Comparison of ENCODE assay signal across 30 cellular contexts in genomic region chr12:42997032-42997431, GRCh38.
"Had no signal": no experiment of that assay in that cellular context is flagged by ENCODE, and none has a peak within 500 bp of the region (broad histone marks: within the 10 kb centered on the region; RNA-seq: fewer than 3 reads in every experiment).

No MANE protein-coding gene starts in this region.

- H3K4me2 ChIP-seq: PC-9 had no signal

- H2AFZ ChIP-seq: PC-9 had no signal

- H3K4me3 ChIP-seq: cardiac muscle cell, K562, PC-9 had no signal

- H3K36me3 Mint-ChIP-seq: activated CD8-positive, alpha-beta memory T cell treated with anti-CD3 and anti-CD28 coated beads, Interleukin-2, amount 10 ng/mL, durations not matched to agents 7 days and 5 days; activated naive CD4-positive, alpha-beta T cell treated with anti-CD3 and anti-CD28 coated beads, Interleukin-2, amount 10 ng/mL, durations not matched to agents 7 days and 5 days; activated naive CD8-positive, alpha-beta T cell; T-cell had no signal

- ATAC-seq: activated CD8-positive, alpha-beta memory T cell treated with anti-CD3 and anti-CD28 coated beads, Interleukin-2, amount 10 ng/mL, durations not matched to agents 7 days and 5 days; activated naive CD8-positive, alpha-beta T cell treated with anti-CD3 and anti-CD28 coated beads, Interleukin-2, amount 50 U/mL, for 24 hours; K562; Right ventricle myocardium inferior; SK-N-SH treated with all-trans-retinoic acid at 6 μM for 48 hours; T-cell had no signal

- H3K27me3 ChIP-seq: cardiac muscle cell had no signal

- H3K27ac Mint-ChIP-seq: activated CD4-positive, alpha-beta memory T cell treated with anti-CD3 and anti-CD28 coated beads, Interleukin-2, amount 10 ng/mL, durations not matched to agents 7 days and 5 days; activated CD8-positive, alpha-beta memory T cell treated with anti-CD3 and anti-CD28 coated beads, Interleukin-2, amount 10 ng/mL, durations not matched to agents 7 days and 5 days; activated naive CD4-positive, alpha-beta T cell treated with anti-CD3 and anti-CD28 coated beads, Interleukin-2, amount 10 ng/mL, durations not matched to agents 7 days and 5 days; activated naive CD8-positive, alpha-beta T cell; activated naive CD8-positive, alpha-beta T cell treated with anti-CD3 and anti-CD28 coated beads, Interleukin-2, amount 50 U/mL, for 24 hours; T-cell had no signal

- H3K27ac ChIP-seq: cardiac muscle cell, PC-9, RWPE1, WERI-Rb-1 had no signal

- H3K27me3 Mint-ChIP-seq: activated CD4-positive, alpha-beta memory T cell treated with anti-CD3 and anti-CD28 coated beads, Interleukin-2, amount 10 ng/mL, durations not matched to agents 7 days and 5 days; activated CD8-positive, alpha-beta memory T cell treated with anti-CD3 and anti-CD28 coated beads, Interleukin-2, amount 10 ng/mL, durations not matched to agents 7 days and 5 days; activated naive CD4-positive, alpha-beta T cell treated with anti-CD3 and anti-CD28 coated beads, Interleukin-2, amount 10 ng/mL, durations not matched to agents 7 days and 5 days; activated naive CD8-positive, alpha-beta T cell; activated naive CD8-positive, alpha-beta T cell treated with anti-CD3 and anti-CD28 coated beads, Interleukin-2, amount 50 U/mL, for 24 hours; central memory CD8-positive, alpha-beta T cell; T-cell had no signal

- H3K4me3 Mint-ChIP-seq: activated CD4-positive, alpha-beta memory T cell treated with anti-CD3 and anti-CD28 coated beads, Interleukin-2, amount 10 ng/mL, durations not matched to agents 7 days and 5 days; activated CD8-positive, alpha-beta memory T cell treated with anti-CD3 and anti-CD28 coated beads, Interleukin-2, amount 10 ng/mL, durations not matched to agents 7 days and 5 days; activated naive CD4-positive, alpha-beta T cell treated with anti-CD3 and anti-CD28 coated beads, Interleukin-2, amount 10 ng/mL, durations not matched to agents 7 days and 5 days; activated naive CD8-positive, alpha-beta T cell; activated naive CD8-positive, alpha-beta T cell treated with anti-CD3 and anti-CD28 coated beads, Interleukin-2, amount 50 U/mL, for 24 hours; central memory CD8-positive, alpha-beta T cell; T-cell had no signal

- H3K36me3 ChIP-seq: cardiac muscle cell, WERI-Rb-1 had no signal

- H3K4me1 Mint-ChIP-seq: activated CD4-positive, alpha-beta memory T cell treated with anti-CD3 and anti-CD28 coated beads, Interleukin-2, amount 10 ng/mL, durations not matched to agents 7 days and 5 days; activated CD8-positive, alpha-beta memory T cell treated with anti-CD3 and anti-CD28 coated beads, Interleukin-2, amount 10 ng/mL, durations not matched to agents 7 days and 5 days; activated naive CD4-positive, alpha-beta T cell treated with anti-CD3 and anti-CD28 coated beads, Interleukin-2, amount 10 ng/mL, durations not matched to agents 7 days and 5 days; activated naive CD8-positive, alpha-beta T cell treated with anti-CD3 and anti-CD28 coated beads, Interleukin-2, amount 50 U/mL, for 24 hours; central memory CD8-positive, alpha-beta T cell; T-cell had no signal

- DNase-seq: activated CD4-positive, alpha-beta memory T cell treated with anti-CD3 and anti-CD28 coated beads, Interleukin-2, amount 10 ng/mL, durations not matched to agents 7 days and 5 days; activated CD4-positive, alpha-beta T cell treated with anti-CD3 and anti-CD28 coated beads for 1 hour; activated CD4-positive, alpha-beta T cell treated with anti-CD3 and anti-CD28 coated beads for 48 hours; activated CD4-positive, CD25-positive, alpha-beta regulatory T cell; activated CD8-positive, alpha-beta memory T cell treated with anti-CD3 and anti-CD28 coated beads for 24 hours; activated CD8-positive, alpha-beta memory T cell treated with anti-CD3 and anti-CD28 coated beads, Interleukin-2, amount 10 ng/mL, durations not matched to agents 7 days and 5 days; activated CD8-positive, alpha-beta memory T cell treated with anti-CD3 and anti-CD28 coated beads, Interleukin-2, amount 50 U/mL, for 48 hours; activated effector memory CD4-positive, alpha-beta T cell treated with Interleukin-2 at 50 U/mL for 16 hours; activated naive CD4-positive, alpha-beta T cell treated with anti-CD3 and anti-CD28 coated beads, Interleukin-2, amount 10 ng/mL, durations not matched to agents 7 days and 5 days; activated naive CD8-positive, alpha-beta T cell treated with anti-CD3 and anti-CD28 coated beads, Interleukin-2, amount 50 U/mL, for 24 hours; activated T-cell treated with anti-CD3 and anti-CD28 coated beads, Interleukin-2, amount 50 U/mL, for 48 hours; anterior cingulate cortex; NCI-H1436 treated with DMSO at 0.1 percent for 48 hours; NCI-H1694 treated with DMSO at 0.1 percent for 48 hours; NCI-H2029; NCI-H345; NCI-H524 treated with DMSO at 0.1 percent for 48 hours; PC-9; SIG-M5; T-cell; T-helper 2 cell; T-helper 9 cell; WERI-Rb-1 had no signal

- H3K9me3 Mint-ChIP-seq: activated CD4-positive, alpha-beta memory T cell treated with anti-CD3 and anti-CD28 coated beads, Interleukin-2, amount 10 ng/mL, durations not matched to agents 7 days and 5 days; activated naive CD8-positive, alpha-beta T cell treated with anti-CD3 and anti-CD28 coated beads, Interleukin-2, amount 50 U/mL, for 24 hours had no signal
